In the genomic region with DNA sequence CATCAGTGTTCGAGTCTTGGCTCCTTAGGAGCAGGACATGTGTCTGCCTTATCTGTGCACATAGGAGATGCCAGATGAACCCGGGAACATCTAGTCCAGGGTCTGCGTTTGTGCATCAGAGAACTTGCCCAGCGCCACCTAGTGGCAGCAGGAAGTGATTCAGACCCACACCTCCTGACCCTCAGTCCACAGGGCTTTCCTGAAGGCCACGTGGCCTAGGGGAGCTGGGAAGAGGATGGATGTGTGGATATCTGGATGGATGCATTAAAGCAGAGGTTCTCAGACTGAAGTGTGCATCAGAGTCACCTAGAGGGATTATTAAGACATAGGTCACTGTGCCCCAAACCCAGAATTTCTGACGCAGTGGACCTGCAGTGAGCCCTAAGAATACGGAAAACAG, we compare ENCODE assay signal across 8 cellular contexts. TPM values are rescaled to one million over a fixed set of nuclear protein-coding genes. Genes with fewer than 3 reads are reported as not detected.
A peak's percentile ranks its signal among the peaks of the same experiment; 100 is the strongest.
DNase-seq lines count a peak whose midpoint lies in the region; ATAC-seq, FAIRE-seq and TF ChIP-seq lines count a peak whose summit lies in the region.

No MANE protein-coding gene starts in this region.

- peak in 8 of 10 experiments; percentile 10 to 50 (median 20) for DNase-seq in CD4-positive, alpha-beta T cell
- DNase-seq in NCI-H1930 (lab: John Stamatoyannopoulos, UW) (peak; percentile 5 to 38), endothelial cell of umbilical vein (ENCODE audit: low read depth, low spot score) (no peak), upper lobe of left lung (peak in 1 of 2 donors; percentile 35)
- DNase-seq in activated CD4-positive, alpha-beta T cell treated with anti-CD3 and anti-CD28 coated beads, Interleukin-2, amount 10 ng/mL, durations not matched to agents 24 days and 14 days, result peak; percentile 77

- no peaks in the 10 kb centered on the region for H3K9me1 ChIP-seq in endothelial cell of umbilical vein (replicated peaks; ENCODE audit: control insufficient read depth, extremely low read depth, insufficient read depth, low read length)

- no peak overlapping the region for H3K4me2 ChIP-seq in endothelial cell of umbilical vein (ENCODE audit: insufficient read depth, low read length)

- H3K4me3 ChIP-seq in endothelial cell of umbilical vein (replicated peaks in 1 of 3; ENCODE audit: insufficient read depth in 1 of 3, low read depth in 1 of 3, low read length in 3 of 3), result no peak overlapping the region
- H3K4me3 ChIP-seq in upper lobe of left lung, result no peak overlapping the region

- POLR2A ChIA-PET in CD4-positive, alpha-beta T cell (lab: Charles Lee), result no interaction called here
- POLR2A ChIA-PET in endothelial cell of umbilical vein (lab: Charles Lee), result no interaction called here

- TF ChIP-seq CTCF in CD4-positive, alpha-beta T cell (IDR thresholded peaks at IDR 0.05), result peak; percentile 62
- TF ChIP-seq CTCF in endothelial cell of umbilical vein (IDR thresholded peaks at IDR 0.05; ENCODE audit: extremely low read depth in 1 of 2, insufficient read depth in 1 of 2, low read depth in 1 of 2, low read length in 2 of 2) (peak; percentile 35 to 37), nephron (IDR thresholded peaks at IDR 0.05; ENCODE audit: unreplicated experiment in 3 of 3) (peak; percentile 55 to 63 (median 62)), upper lobe of left lung (IDR thresholded peaks at IDR 0.05) (peak; percentile 26 to 59 (median 44))

- WGBS in upper lobe of left lung, 2 donors, result 20 to 55% methylated on average over 2 to 7 of the region's 7 CpGs

- no peak overlapping the region for H2AFZ ChIP-seq in endothelial cell of umbilical vein (ENCODE audit: low read depth, low read length)

- TF ChIP-seq POLR2A in endothelial cell of umbilical vein (IDR thresholded peaks at IDR 0.05; ENCODE audit: low read depth, low read length), result no peak
- no peak for TF ChIP-seq POLR2A in upper lobe of left lung (IDR thresholded peaks at IDR 0.05)

- H3K4me1 Mint-ChIP-seq in CD4-positive, alpha-beta T cell (ENCODE audit: low read depth), result no peaks in the 10 kb centered on the region
- H3K4me1 Mint-ChIP-seq in activated CD4-positive, alpha-beta T cell treated with anti-CD3 and anti-CD28 coated beads, Interleukin-2, amount 10 ng/mL, durations not matched to agents 24 days and 14 days, result no peaks in the 10 kb centered on the region
- H3K4me1 Mint-ChIP-seq in nephron, result peaks cover 6% of the 10 kb centered on the region

- no peaks in the 10 kb centered on the region for H3K36me3 Mint-ChIP-seq in CD4-positive, alpha-beta T cell (ENCODE audit: low read depth)
- H3K36me3 Mint-ChIP-seq in activated CD4-positive, alpha-beta T cell treated with anti-CD3 and anti-CD28 coated beads, Interleukin-2, amount 10 ng/mL, durations not matched to agents 24 days and 14 days (ENCODE audit: low read depth), result no peaks in the 10 kb centered on the region
- H3K36me3 Mint-ChIP-seq in nephron (ENCODE audit: low read depth), result no peaks in the 10 kb centered on the region

- H3K27me3 ChIP-seq in CD4-positive, alpha-beta T cell (ENCODE audit: control insufficient read depth, insufficient read depth, low read length), result no peaks in the 10 kb centered on the region
- peaks cover 0 to 2% of the 10 kb centered on the region in 2 experiments for H3K27me3 ChIP-seq in endothelial cell of umbilical vein (ENCODE audit: control insufficient read depth in 2 of 2, insufficient read depth in 2 of 2, low read length in 2 of 2)
- no peaks in the 10 kb centered on the region for H3K27me3 ChIP-seq in upper lobe of left lung

- no peak for FAIRE-seq in endothelial cell of umbilical vein (lab: Jason Lieb, UNC)

- CTCF ChIA-PET in CD4-positive, alpha-beta T cell (lab: Charles Lee), result interaction anchor here (0.9 kb wide), 1 partner anchor 495 kb away, joined by 3 read pairs; no protein-coding TSS in a partner anchor
- CTCF ChIA-PET in endothelial cell of umbilical vein (lab: Charles Lee), result interaction anchor here (0.7 to 2.3 kb wide), 2 partner anchors 18 to 72 kb away, joined by 3 to 9 read pairs; no protein-coding TSS in a partner anchor

- H3K9me3 Mint-ChIP-seq in CD4-positive, alpha-beta T cell, result no peaks in the 10 kb centered on the region
- H3K9me3 Mint-ChIP-seq in activated CD4-positive, alpha-beta T cell treated with anti-CD3 and anti-CD28 coated beads, Interleukin-2, amount 10 ng/mL, durations not matched to agents 24 days and 14 days, result no peaks in the 10 kb centered on the region
- H3K9me3 Mint-ChIP-seq in nephron, result no peaks in the 10 kb centered on the region

- no peaks in the 10 kb centered on the region for H3K9me3 ChIP-seq in CD4-positive, alpha-beta T cell (ENCODE audit: control insufficient read depth, low read length)
- H3K9me3 ChIP-seq in endothelial cell of umbilical vein (replicated peaks; ENCODE audit: control insufficient read depth, insufficient read depth, low read length), result no peaks in the 10 kb centered on the region
- H3K9me3 ChIP-seq in upper lobe of left lung, result no peaks in the 10 kb centered on the region

- no peak overlapping the region for H3K4me3 Mint-ChIP-seq in CD4-positive, alpha-beta T cell
- H3K4me3 Mint-ChIP-seq in activated CD4-positive, alpha-beta T cell treated with anti-CD3 and anti-CD28 coated beads, Interleukin-2, amount 10 ng/mL, durations not matched to agents 24 days and 14 days, result no peak overlapping the region
- peak overlapping the region in 1 of 3 experiments; percentile 12 for H3K4me3 Mint-ChIP-seq in nephron

- H3K27me3 Mint-ChIP-seq in CD4-positive, alpha-beta T cell, result no peaks in the 10 kb centered on the region
- H3K27me3 Mint-ChIP-seq in activated CD4-positive, alpha-beta T cell treated with anti-CD3 and anti-CD28 coated beads, Interleukin-2, amount 10 ng/mL, durations not matched to agents 24 days and 14 days, result peaks cover 3% of the 10 kb centered on the region
- peaks cover 16% of the 10 kb centered on the region for H3K27me3 Mint-ChIP-seq in nephron (ENCODE audit: low read depth)

- intact Hi-C loops in CD4-positive, alpha-beta T cell (cut with DNase I, micrococcal nuclease), result loop anchor here in 1 of 2 experiments (2.0 kb wide), 1 partner anchor 495 kb away; no protein-coding TSS in a partner anchor
- intact Hi-C loops in activated CD4-positive, alpha-beta T cell treated with anti-CD3 and anti-CD28 coated beads, Interleukin-2, amount 10 ng/mL, durations not matched to agents 24 days and 14 days (cut with micrococcal nuclease), result no loop called here
- intact Hi-C loops in endothelial cell of umbilical vein (cut with micrococcal nuclease), result no loop called here

- H3K27ac Mint-ChIP-seq in CD4-positive, alpha-beta T cell, result no peak overlapping the region
- no peak overlapping the region for H3K27ac Mint-ChIP-seq in activated CD4-positive, alpha-beta T cell treated with anti-CD3 and anti-CD28 coated beads, Interleukin-2, amount 10 ng/mL, durations not matched to agents 24 days and 14 days
- H3K27ac Mint-ChIP-seq in nephron, result peak overlapping the region in 2 of 3 experiments; percentile 60 to 79

- no peak overlapping the region for H3K27ac ChIP-seq in CD4-positive, alpha-beta T cell (ENCODE audit: low read depth, low read length)
- no peak overlapping the region for H3K27ac ChIP-seq in endothelial cell of umbilical vein (ENCODE audit: insufficient read depth, low read depth, low read length)
- no peak overlapping the region for H3K27ac ChIP-seq in upper lobe of left lung

- no peak for TF ChIP-seq EP300 in upper lobe of left lung (IDR thresholded peaks at IDR 0.05)

- no peaks in the 10 kb centered on the region for H4K20me1 ChIP-seq in endothelial cell of umbilical vein (replicated peaks; ENCODE audit: control insufficient read depth, extremely low read depth, insufficient read depth, low read length)

- H3K79me2 ChIP-seq in endothelial cell of umbilical vein (ENCODE audit: control insufficient read depth, insufficient read depth, low read length), result no peaks in the 10 kb centered on the region

- no peak overlapping the region for H3K9ac ChIP-seq in endothelial cell of umbilical vein (replicated peaks; ENCODE audit: extremely low read depth, insufficient read depth, low read length)

- dilution Hi-C loops in endothelial cell of umbilical vein (cut with MboI; ENCODE audit: extremely low pct_ligation_motif_present, low sequenced_read_pairs), result no loop called here

- H3K4me1 ChIP-seq in endothelial cell of umbilical vein (ENCODE audit: control insufficient read depth, extremely low read depth, insufficient read depth, low read length) (no peaks in the 10 kb centered on the region), upper lobe of left lung (no peaks in the 10 kb centered on the region)

- H3K36me3 ChIP-seq in endothelial cell of umbilical vein (ENCODE audit: control insufficient read depth in 2 of 2, extremely low read depth in 1 of 2, insufficient read depth in 2 of 2, low read length in 2 of 2) (no peaks in the 10 kb centered on the region), upper lobe of left lung (no peaks in the 10 kb centered on the region)

- BruUV-seq in endothelial cell of umbilical vein (replicated peaks; lab: Mats Ljungman, UMichigan), result no TSS peak

- no peak for ATAC-seq in CD4-positive, alpha-beta T cell (ENCODE audit: poor library complexity)
- ATAC-seq in GM21367 (IDR thresholded peaks at IDR 0.05; ENCODE audit: unreplicated experiment), result peak; percentile 64
- ATAC-seq in upper lobe of left lung (ENCODE audit: low FRiP score in 2 of 2), result peak in 1 of 2 donors; percentile 66
- no peak for ATAC-seq in GM21390 (IDR thresholded peaks at IDR 0.05; ENCODE audit: unreplicated experiment)

TF ChIP-seq in endothelial cell of umbilical vein, 7 proteins besides CTCF, POLR2A, EP300 and RAD21:
- TF ChIP-seq, protein P1, sequence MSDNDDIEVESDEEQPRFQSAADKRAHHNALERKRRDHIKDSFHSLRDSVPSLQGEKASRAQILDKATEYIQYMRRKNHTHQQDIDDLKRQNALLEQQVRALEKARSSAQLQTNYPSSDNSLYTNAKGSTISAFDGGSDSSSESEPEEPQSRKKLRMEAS (IDR thresholded peaks at IDR 0.05; ENCODE audit: insufficient read depth, insufficient read length), result peak; percentile 39
- TF ChIP-seq JUN (IDR thresholded peaks at IDR 0.05; ENCODE audit: borderline replicate concordance, insufficient read depth, insufficient read length, low read depth), result no peak

RNA-seq across cellular contexts. Expression of a gene that starts 37.3 kb away (rescaled TPM):
- total RNA-seq in CD4-positive, alpha-beta T cell, result under 1 TPM; 0.27 to 0.34 TPM
- total RNA-seq in activated CD4-positive, alpha-beta T cell treated with anti-CD3 and anti-CD28 coated beads, Interleukin-2, amount 10 ng/mL, durations not matched to agents 24 days and 14 days, result not detected in 2 replicates
- total RNA-seq in endothelial cell of umbilical vein (not detected in 2 replicates), upper lobe of left lung (100 to 1,000 TPM in 1 of 6 donors, 10 to 100 TPM in 5; 40.3 to 274 (median 74.3) TPM)
- polyA plus RNA-seq in endothelial cell of umbilical vein, result not detected in 2 replicates
- polyA plus RNA-seq in endothelial cell of umbilical vein (2011; cell fraction: cytosol; rRNA removed), result not detected in 2 replicates
- polyA plus RNA-seq in endothelial cell of umbilical vein (2011; cell fraction: nucleus; rRNA removed), result 0.07 and 0.25 TPM in 2 replicates
- polyA plus RNA-seq in endothelial cell of umbilical vein (2012), result not detected in 2 replicates
- polyA minus RNA-seq in endothelial cell of umbilical vein, result not detected in 2 replicates
- not detected for polyA minus RNA-seq in endothelial cell of umbilical vein (2011; cell fraction: cytosol; rRNA and poly(A)+ RNA removed)
- polyA minus RNA-seq in endothelial cell of umbilical vein (2011; cell fraction: nucleus; rRNA and poly(A)+ RNA removed), result not detected in 2 replicates

Comparison
In these comparisons a context has a peak if more than half of its experiments do, and no peak if none do; other contexts are left out.
1. H3K27ac Mint-ChIP-seq: peak in nephron (2 of 3); none in CD4-positive, alpha-beta T cell (single experiment) and activated CD4-positive, alpha-beta T cell treated with anti-CD3 and anti-CD28 coated beads, Interleukin-2, amount 10 ng/mL, durations not matched to agents 24 days and 14 days (single experiment).
2. RNA of a gene that starts 37.3 kb away (total RNA-seq): 40.3 to 274 TPM in upper lobe of left lung; 0.27 to 0.34 TPM in CD4-positive, alpha-beta T cell, not detected in activated CD4-positive, alpha-beta T cell treated with anti-CD3 and anti-CD28 coated beads, Interleukin-2, amount 10 ng/mL, durations not matched to agents 24 days and 14 days and not detected in endothelial cell of umbilical vein; every median in the first group is over 10 times any median in the second.
3. Peak in every context shown above with its lines, with median percentiles within 50 percentile points of each other: CTCF ChIP-seq.